8 cellular contexts compared by ENCODE assay signal in the genomic region with DNA sequence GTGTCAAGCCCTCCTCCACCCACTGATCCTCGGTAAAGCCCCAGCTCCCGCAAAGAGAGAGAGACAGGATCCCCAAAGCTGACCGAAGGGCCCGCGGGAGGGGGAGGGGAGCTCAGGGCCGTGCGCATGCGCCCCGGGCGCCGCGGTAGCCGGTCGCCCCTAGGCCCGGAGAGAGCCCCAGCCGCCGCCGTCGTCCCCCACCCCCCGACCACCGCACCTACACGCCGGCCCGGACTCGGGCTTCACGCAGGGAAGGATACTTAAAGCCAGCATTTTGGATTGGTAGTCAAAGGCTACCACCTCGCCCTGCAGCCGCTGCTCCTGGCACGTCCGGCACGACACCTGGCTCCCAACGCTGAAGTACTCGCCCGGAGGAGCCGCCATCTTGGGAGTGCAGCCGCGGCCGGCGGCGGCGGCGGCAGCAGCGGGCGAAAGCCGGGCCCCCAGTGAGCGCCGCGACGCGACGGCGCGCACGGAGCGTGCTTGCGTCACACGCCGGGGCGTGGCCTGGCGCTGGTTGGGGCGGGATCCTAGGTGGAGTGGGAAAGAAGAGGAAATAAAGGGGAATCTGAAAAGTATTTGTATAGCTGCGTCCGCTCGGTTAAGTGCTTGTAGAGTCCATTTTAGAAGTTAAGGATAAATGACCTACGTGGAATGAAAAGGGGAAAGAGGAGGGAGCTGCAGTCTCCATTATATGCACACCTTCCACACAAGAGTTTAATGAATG. TPM values are rescaled to one million over a fixed set of nuclear protein-coding genes. Genes with fewer than 3 reads are reported as not detected.
DNase-seq lines count a peak whose midpoint lies in the region; ATAC-seq and TF ChIP-seq lines count a peak whose summit lies in the region.

A gene (minus strand): TSS at position 468 of the 727 bp plus-strand sequence. CDS start 84 bp downstream, at position 384.

- ATAC-seq in GM18907 (IDR thresholded peaks at IDR 0.05; ENCODE audit: unreplicated experiment) (peak; percentile 67), HG03196 (IDR thresholded peaks at IDR 0.05; ENCODE audit: unreplicated experiment) (peak; percentile 61)

- TF ChIP-seq CTCF in A673 (conservative IDR thresholded peaks at IDR 0.05; ENCODE audit: low read depth, low read length) (no peak), spleen (IDR thresholded peaks at IDR 0.05 in 8 of 11, conservative IDR thresholded peaks at IDR 0.05 in 3 of 11) (no peak)

- H3K4me1 ChIP-seq in A673 (ENCODE audit: insufficient read depth, low read length, poor library complexity, severe bottlenecking): peaks cover 5% of the 10 kb centered on the region
- H3K4me1 ChIP-seq in spleen: peaks cover 16 to 84% (median 54%) of the 10 kb centered on the region in 6 donors

- H3K4me3 ChIP-seq in A673 (ENCODE audit: low read depth, low read length, poor library complexity, severe bottlenecking) (peak within 1 kb of the TSS; percentile 78), spleen (peak within 1 kb of the TSS; percentile 52 to 79 (median 68))

- H3K27me3 ChIP-seq in A673 (replicated peaks; ENCODE audit: insufficient read depth, low read depth, low read length, poor library complexity): no peaks in the 10 kb centered on the region
- H3K27me3 ChIP-seq in spleen (replicated peaks in 1 of 7): no peaks in the 10 kb centered on the region

- H3K36me3 ChIP-seq in A673 (ENCODE audit: insufficient read depth, low read length, poor library complexity, severe bottlenecking) (peaks cover 2% of the 10 kb centered on the region), spleen (peaks cover 0 to 32% (median 19%) of the 10 kb centered on the region in 6 donors)

- H3K9me3 ChIP-seq in A673 (ENCODE audit: low read depth, low read length, poor library complexity, severe bottlenecking): no peaks in the 10 kb centered on the region
- H3K9me3 ChIP-seq in spleen: no peaks in the 10 kb centered on the region

- BruUV-seq in A673 (replicated peaks; lab: Mats Ljungman, UMichigan): no TSS peak

- POLR2A ChIA-PET in A673 (lab: Charles Lee; ENCODE audit: low non-redundant PET): no interaction called here

- 0 to 1% (median 1%) methylated on average over 49 to 65 of the region's 65 CpGs for WGBS in spleen, 5 donors

- DNase-seq in A673 (ENCODE audit: low spot score) (peak; percentile 88), NCI-H345 (lab: John Stamatoyannopoulos, UW) (peak; percentile 95), caudate nucleus (lab: John Stamatoyannopoulos, UW) (peak in 58 of 61 donors; percentile 26 to 89 (median 75)), iris pigment epithelial cell (ENCODE audit: low read depth) (peak; percentile 88), spleen (peak; percentile 97)
- DNase-seq in activated CD4-positive, CD25-positive, alpha-beta regulatory T cell treated with anti-CD3 and anti-CD28 coated beads, Interleukin-2, amount 50 U/mL, for 16 hours (ENCODE audit: low read depth, low spot score): peak; percentile 76

- H3K27ac ChIP-seq in A673 (ENCODE audit: low read depth, low read length, poor library complexity, severe bottlenecking) (peak within 1 kb of the TSS; percentile 88), caudate nucleus (ENCODE audit: low read depth, low read length) (peak within 1 kb of the TSS; percentile 88), spleen (peak within 1 kb of the TSS; percentile 68 to 96 (median 94))

- TF ChIP-seq POLR2A in spleen (IDR thresholded peaks at IDR 0.05): no peak

- CTCF ChIA-PET in A673 (lab: Charles Lee): no interaction called here

- intact Hi-C loops in A673 (cut with micrococcal nuclease; ENCODE audit: unreplicated experiment) (loop anchor here (1.0 kb wide), 1 partner anchor 45 kb away; no protein-coding TSS in a partner anchor), spleen (cut with DNase I; ENCODE audit: low total_unique reads) (no loop called here)

RNA-seq across cellular contexts. Expression of the gene that starts here (rescaled TPM):
- total RNA-seq in A673 (2021) (47.5 and 52.5 TPM in 2 replicates), spleen (10 to 100 TPM; 21.6 to 43.1 (median 39.4) TPM)
- 10 to 100 TPM; 18.9 to 30.4 (median 22.4) TPM for polyA plus RNA-seq in spleen

Comparison
In these comparisons a context has a peak if more than half of its experiments do, and no peak if none do; other contexts are left out.
1. Peak in every context shown above with its lines: DNase-seq, ATAC-seq, H3K4me3 ChIP-seq and H3K27ac ChIP-seq.